In genomic region chr22:25511725-25512124, GRCh38 we compare ENCODE assay signal across 25 cellular contexts. TPM values are rescaled to one million over a fixed set of nuclear protein-coding genes. Genes with fewer than 3 reads are reported as not detected.
DNase-seq lines count a peak whose midpoint lies in the region; ATAC-seq, FAIRE-seq and TF ChIP-seq lines count a peak whose summit lies in the region.
"Had no signal": no experiment of that assay in that cellular context is flagged by ENCODE, and none has a peak within 500 bp of the region (broad histone marks: within the 10 kb centered on the region; RNA-seq: fewer than 3 reads in every experiment).

No MANE protein-coding gene starts in this region.

- BruUV-seq in endothelial cell of umbilical vein (replicated peaks; lab: Mats Ljungman, UMichigan) = no TSS peak

- dilution Hi-C loops in endothelial cell of umbilical vein (cut with MboI; ENCODE audit: extremely low pct_ligation_motif_present, low sequenced_read_pairs) = no loop called here

- H3K4me1 Mint-ChIP-seq in CD8-positive, alpha-beta T cell (ENCODE audit: low read depth) = no peaks in the 10 kb centered on the region
- peaks cover 20% of the 10 kb centered on the region for H3K4me1 Mint-ChIP-seq in nephron progenitor cell
- H3K4me1 Mint-ChIP-seq: CD14-positive monocyte; CD4-positive, alpha-beta memory T cell had no signal

- no peak for TF ChIP-seq EP300 in gastroesophageal sphincter (IDR thresholded peaks at IDR 0.05)

- H3K4me3 ChIP-seq in CD8-positive, alpha-beta T cell (ENCODE audit: low read depth, low read length) = no peak overlapping the region
- H3K4me3 ChIP-seq in HEK293 (ENCODE audit: low read depth, low read length) (no peak overlapping the region), endothelial cell of umbilical vein (replicated peaks in 1 of 3; ENCODE audit: insufficient read depth in 1 of 3, low read depth in 1 of 3, low read length in 3 of 3) (no peak overlapping the region), gastroesophageal sphincter (no peak overlapping the region)
- H3K4me3 ChIP-seq: BLaER1 had no signal

- no peaks in the 10 kb centered on the region for H3K27me3 ChIP-seq in CD8-positive, alpha-beta T cell (ENCODE audit: insufficient read depth, low read length)
- H3K27me3 ChIP-seq in endothelial cell of umbilical vein (ENCODE audit: control insufficient read depth in 2 of 2, insufficient read depth in 2 of 2, low read length in 2 of 2) (no peaks in the 10 kb centered on the region), gastroesophageal sphincter (no peaks in the 10 kb centered on the region)
- H3K27me3 ChIP-seq: BE2C, BLaER1 had no signal

- no peaks in the 10 kb centered on the region for H3K9me1 ChIP-seq in endothelial cell of umbilical vein (replicated peaks; ENCODE audit: control insufficient read depth, extremely low read depth, insufficient read depth, low read length)

- FAIRE-seq in endothelial cell of umbilical vein (lab: Jason Lieb, UNC) = no peak
- FAIRE-seq: A204.1, D721Med, G401.6, GM12891, GM19239 had no signal

- no peak overlapping the region for H2AFZ ChIP-seq in endothelial cell of umbilical vein (ENCODE audit: low read depth, low read length)

- intact Hi-C loops in CD8-positive, alpha-beta T cell (cut with DNase I, micrococcal nuclease) = no loop called here
- intact Hi-C loops in endothelial cell of umbilical vein (cut with micrococcal nuclease) (no loop called here), sciatic nerve (cut with DNase I) (no loop called here)

- peak overlapping the region; percentile 11 for H3K27ac Mint-ChIP-seq in CD8-positive, alpha-beta T cell
- peak overlapping the region; percentile 34 for H3K27ac Mint-ChIP-seq in nephron progenitor cell
- H3K27ac Mint-ChIP-seq: CD4-positive, CD25-positive, alpha-beta regulatory T cell had no signal

- H3K4me3 Mint-ChIP-seq in CD8-positive, alpha-beta T cell = no peak overlapping the region
- no peak overlapping the region for H3K4me3 Mint-ChIP-seq in nephron progenitor cell
- H3K4me3 Mint-ChIP-seq: CD14-positive monocyte; CD4-positive, alpha-beta memory T cell; CD4-positive, CD25-positive, alpha-beta regulatory T cell had no signal

- CTCF ChIA-PET in CD8-positive, alpha-beta T cell (lab: Charles Lee) = no interaction called here
- CTCF ChIA-PET in HEK293 (lab: Yijun Ruan, JAX) = interaction anchor here (1.3 kb wide), 1 partner anchor 9 kb away, joined by 4 read pairs; no protein-coding TSS in a partner anchor
- CTCF ChIA-PET in endothelial cell of umbilical vein (lab: Charles Lee) = no interaction called here

- no peak overlapping the region for H3K4me2 ChIP-seq in endothelial cell of umbilical vein (ENCODE audit: insufficient read depth, low read length)
- H3K4me2 ChIP-seq: BLaER1 had no signal

- no peaks in the 10 kb centered on the region for H3K9me3 ChIP-seq in CD8-positive, alpha-beta T cell (ENCODE audit: low read length)
- H3K9me3 ChIP-seq in HEK293 (ENCODE audit: control insufficient read depth, insufficient read depth, low read depth, low read length) = no peaks in the 10 kb centered on the region
- H3K9me3 ChIP-seq in endothelial cell of umbilical vein (replicated peaks; ENCODE audit: control insufficient read depth, insufficient read depth, low read length) = no peaks in the 10 kb centered on the region
- H3K9me3 ChIP-seq in gastroesophageal sphincter = no peaks in the 10 kb centered on the region
- H3K9me3 ChIP-seq: BE2C, BLaER1, Caco-2 had no signal

- H3K36me3 ChIP-seq in CD8-positive, alpha-beta T cell (ENCODE audit: insufficient read depth, low read length) = no peaks in the 10 kb centered on the region
- H3K36me3 ChIP-seq in HEK293 (ENCODE audit: control insufficient read depth in 2 of 2, insufficient read depth in 1 of 2, low read length in 2 of 2) (peaks cover 4 to 25% of the 10 kb centered on the region in 2 experiments; a peak in 2 of 3 replicates), endothelial cell of umbilical vein (ENCODE audit: control insufficient read depth in 2 of 2, extremely low read depth in 1 of 2, insufficient read depth in 2 of 2, low read length in 2 of 2) (no peaks in the 10 kb centered on the region), gastroesophageal sphincter (peaks cover 0 to 9% of the 10 kb centered on the region in 2 donors)

- 93 to 94% methylated on average over 3 of the region's 3 CpGs for WGBS in gastroesophageal sphincter (ENCODE audit: low coverage in 1 of 2), 2 donors

- POLR2A ChIA-PET in CD8-positive, alpha-beta T cell (lab: Charles Lee) = no interaction called here
- POLR2A ChIA-PET in HEK293 (lab: Yijun Ruan, JAX) (no interaction called here), endothelial cell of umbilical vein (lab: Charles Lee) (no interaction called here)

- no peak for TF ChIP-seq CTCF in CD8-positive, alpha-beta T cell (IDR thresholded peaks at IDR 0.05)
- TF ChIP-seq CTCF in HEK293 (tag by site-specific recombination; IDR thresholded peaks at IDR 0.05) = no peak
- no peak for TF ChIP-seq CTCF in endothelial cell of umbilical vein (IDR thresholded peaks at IDR 0.05; ENCODE audit: extremely low read depth in 1 of 2, insufficient read depth in 1 of 2, low read depth in 1 of 2, low read length in 2 of 2)
- TF ChIP-seq CTCF in nephron progenitor cell (IDR thresholded peaks at IDR 0.05) = no peak
- no peak for TF ChIP-seq CTCF in gastroesophageal sphincter (IDR thresholded peaks at IDR 0.05)

- TF ChIP-seq POLR2A in endothelial cell of umbilical vein (IDR thresholded peaks at IDR 0.05; ENCODE audit: low read depth, low read length) (no peak), gastroesophageal sphincter (IDR thresholded peaks at IDR 0.05) (no peak)

- no peak overlapping the region for H3K9ac ChIP-seq in endothelial cell of umbilical vein (replicated peaks; ENCODE audit: extremely low read depth, insufficient read depth, low read length)
- H3K9ac ChIP-seq: BLaER1 had no signal

- ATAC-seq in CD8-positive, alpha-beta T cell = no peak
- ATAC-seq in gastroesophageal sphincter (no peak), sciatic nerve (no peak)

- no peaks in the 10 kb centered on the region for H3K27me3 Mint-ChIP-seq in CD8-positive, alpha-beta T cell (ENCODE audit: low read depth)
- H3K27me3 Mint-ChIP-seq in nephron progenitor cell (ENCODE audit: low read depth, poor library complexity) = no peaks in the 10 kb centered on the region
- H3K27me3 Mint-ChIP-seq: CD4-positive, alpha-beta memory T cell; CD4-positive, CD25-positive, alpha-beta regulatory T cell had no signal

- DNase-seq in CD8-positive, alpha-beta T cell = no peak
- DNase-seq in endothelial cell of umbilical vein (ENCODE audit: low read depth, low spot score) (no peak), nephron progenitor cell (no peak), amygdala (lab: John Stamatoyannopoulos, UW) (no peak), sciatic nerve (ENCODE audit: low spot score) (no peak), putamen (ENCODE audit: low spot score) (no peak)
- DNase-seq: 8988T; ACHN; BE2C; C1 segment of cervical spinal cord; Caco-2; Calu3; CD4-positive, alpha-beta memory T cell; CD4-positive, CD25-positive, alpha-beta regulatory T cell; DMS79 treated with DMSO at 0.1 percent for 48 hours; GF-D8 had no signal

- H4K20me1 ChIP-seq in endothelial cell of umbilical vein (replicated peaks; ENCODE audit: control insufficient read depth, extremely low read depth, insufficient read depth, low read length) = no peaks in the 10 kb centered on the region
- H4K20me1 ChIP-seq: BLaER1 had no signal

- H3K9me3 Mint-ChIP-seq in CD8-positive, alpha-beta T cell = no peaks in the 10 kb centered on the region
- H3K9me3 Mint-ChIP-seq in nephron progenitor cell = no peaks in the 10 kb centered on the region
- H3K9me3 Mint-ChIP-seq: CD14-positive monocyte; CD4-positive, alpha-beta memory T cell; CD4-positive, CD25-positive, alpha-beta regulatory T cell had no signal

- peaks cover 28% of the 10 kb centered on the region for H3K36me3 Mint-ChIP-seq in CD8-positive, alpha-beta T cell
- peaks cover 61% of the 10 kb centered on the region for H3K36me3 Mint-ChIP-seq in nephron progenitor cell (ENCODE audit: low read depth)

- H3K4me1 ChIP-seq in CD8-positive, alpha-beta T cell (ENCODE audit: insufficient read depth, low read length) = no peaks in the 10 kb centered on the region
- H3K4me1 ChIP-seq in HEK293 (ENCODE audit: control insufficient read depth, insufficient read depth, low read length) (no peaks in the 10 kb centered on the region), endothelial cell of umbilical vein (ENCODE audit: control insufficient read depth, extremely low read depth, insufficient read depth, low read length) (no peaks in the 10 kb centered on the region), gastroesophageal sphincter (peaks cover 0 to 10% (median 0%) of the 10 kb centered on the region in 3 donors)
- H3K4me1 ChIP-seq: BLaER1, Caco-2 had no signal

- H3K79me2 ChIP-seq in endothelial cell of umbilical vein (ENCODE audit: control insufficient read depth, insufficient read depth, low read length) = no peaks in the 10 kb centered on the region

- no peak overlapping the region for H3K27ac ChIP-seq in CD8-positive, alpha-beta T cell (ENCODE audit: low read depth, low read length)
- H3K27ac ChIP-seq in HEK293 (ENCODE audit: extremely low read depth, low read depth, low read length) (no peak overlapping the region), endothelial cell of umbilical vein (ENCODE audit: insufficient read depth, low read depth, low read length) (no peak overlapping the region), gastroesophageal sphincter (no peak overlapping the region)
- H3K27ac ChIP-seq: BLaER1 had no signal

TF ChIP-seq in endothelial cell of umbilical vein, 7 proteins besides CTCF, POLR2A, EP300 and RAD21:
- TF ChIP-seq MAX (IDR thresholded peaks at IDR 0.05; ENCODE audit: insufficient read depth, insufficient read length) (no peak), JUN (IDR thresholded peaks at IDR 0.05; ENCODE audit: borderline replicate concordance, insufficient read depth, insufficient read length, low read depth) (peak; percentile 5), MYC (IDR thresholded peaks at IDR 0.05; ENCODE audit: low read depth, low read length) (no peak), POLR2AphosphoS5 (IDR thresholded peaks at IDR 0.05; ENCODE audit: insufficient read depth, low read depth, low read length) (no peak), GATA2 (IDR thresholded peaks at IDR 0.05; ENCODE audit: insufficient read depth, insufficient read length, low read depth, low read length) (no peak)

RNA-seq across cellular contexts. Expression of gene GRK3, which starts 52.8 kb away (rescaled TPM):
- total RNA-seq in CD8-positive, alpha-beta T cell = 1 to 10 TPM; 1.5 to 2.3 TPM
- total RNA-seq in endothelial cell of umbilical vein = 3.0 and 4.4 TPM in 2 replicates
- polyA plus RNA-seq in endothelial cell of umbilical vein = 0.56 and 0.68 TPM in 2 replicates
- polyA plus RNA-seq in endothelial cell of umbilical vein (2011; cell fraction: cytosol; rRNA removed) = 0.92 and 0.97 TPM in 2 replicates
- 1.7 and 1.8 TPM in 2 replicates for polyA plus RNA-seq in endothelial cell of umbilical vein (2011; cell fraction: nucleus; rRNA removed)
- polyA plus RNA-seq in endothelial cell of umbilical vein (2012) = 0.64 and 1.8 TPM in 2 replicates
- 1.9 and 2.3 TPM in 2 replicates for polyA minus RNA-seq in endothelial cell of umbilical vein
- polyA minus RNA-seq in endothelial cell of umbilical vein (2011; cell fraction: cytosol; rRNA and poly(A)+ RNA removed) = not detected
- 1.3 and 1.8 TPM in 2 replicates for polyA minus RNA-seq in endothelial cell of umbilical vein (2011; cell fraction: nucleus; rRNA and poly(A)+ RNA removed)
- 1 to 10 TPM; 3.9 to 7.8 (median 4.5) TPM for total RNA-seq in gastroesophageal sphincter
- total RNA-seq in sciatic nerve = 13.5 TPM
